Comparison of ENCODE assay signal across 20 cellular contexts in genomic region chr9:93080406-93080805, GRCh38. TPM values are rescaled to one million over a fixed set of nuclear protein-coding genes. Genes with fewer than 3 reads are reported as not detected.
DNase-seq lines count a peak whose midpoint lies in the region; ATAC-seq and TF ChIP-seq lines count a peak whose summit lies in the region.
"Had no signal": no experiment of that assay in that cellular context is flagged by ENCODE, and none has a peak within 500 bp of the region (broad histone marks: within the 10 kb centered on the region; RNA-seq: fewer than 3 reads in every experiment).

No MANE protein-coding gene starts in this region.

- H3K4me1 ChIP-seq in mucosa of descending colon (ENCODE audit: low read depth): no peaks in the 10 kb centered on the region
- no peaks in the 10 kb centered on the region for H3K4me1 ChIP-seq in tibial artery
- H3K4me1 ChIP-seq: body of pancreas, colonic mucosa, SJCRH30, vagina had no signal

- H3K36me3 ChIP-seq in mucosa of descending colon (ENCODE audit: low read depth) (no peaks in the 10 kb centered on the region), tibial artery (peaks cover 0 to 9% (median 0%) of the 10 kb centered on the region in 3 donors)
- H3K36me3 ChIP-seq: colonic mucosa, SJCRH30, vagina had no signal

- peaks cover 29% of the 10 kb centered on the region for H3K4me1 Mint-ChIP-seq in activated naive CD8-positive, alpha-beta T cell (ENCODE audit: low read depth)
- peaks cover 35% of the 10 kb centered on the region for H3K4me1 Mint-ChIP-seq in activated naive CD8-positive, alpha-beta T cell treated with anti-CD3 and anti-CD28 coated beads, Interleukin-2, amount 50 U/mL, for 24 hours
- H3K4me1 Mint-ChIP-seq in activated T-helper 2 cell treated with anti-CD3 and anti-CD28 coated beads, Interferon-gamma antibody, Interleukin-2, Interleukin-4, amounts not matched to agents 10 μg/mL and 5 μg/mL and 100 μg/mL, durations not matched to agents 14 hours and 24 hours and 36 hours (ENCODE audit: low read depth): peaks cover 15% of the 10 kb centered on the region

- H3K9me3 ChIP-seq in mucosa of descending colon (no peaks in the 10 kb centered on the region), tibial artery (no peaks in the 10 kb centered on the region)
- H3K9me3 ChIP-seq: body of pancreas, colonic mucosa, SJCRH30, vagina had no signal

- TF ChIP-seq CTCF in mucosa of descending colon (IDR thresholded peaks at IDR 0.05): no peak
- TF ChIP-seq CTCF in tibial artery (IDR thresholded peaks at IDR 0.05): no peak

- DNase-seq in activated naive CD8-positive, alpha-beta T cell treated with anti-CD3 and anti-CD28 coated beads, Interleukin-2, amount 50 U/mL, for 24 hours: no peak
- DNase-seq in activated T-helper 2 cell treated with anti-CD3 and anti-CD28 coated beads, Interferon-gamma antibody, Interleukin-2, Interleukin-4, amounts not matched to agents 10 μg/mL and 5 μg/mL and 100 μg/mL, durations not matched to agents 14 hours and 24 hours and 36 hours (ENCODE audit: low spot score): no peak
- DNase-seq in mucosa of descending colon (peak in 2 of 3 donors; percentile 4 to 23), tibial artery (peak; percentile 12 to 57), AML-193 (lab: John Stamatoyannopoulos, UW) (no peak)
- DNase-seq: activated CD4-positive, CD25-positive, alpha-beta regulatory T cell treated with anti-CD3 and anti-CD28 coated beads, Interleukin-2, amount 50 U/mL, for 72 hours; activated gamma-delta T cell treated with Interleukin-2 at 50 U/mL for 16 hours; foreskin melanocyte; NCI-H1417 treated with DMSO at 0.1 percent for 48 hours; NCI-H2171 treated with DMSO at 0.1 percent for 48 hours; NCI-H774; PC-3 had no signal

- H3K27me3 Mint-ChIP-seq in activated naive CD8-positive, alpha-beta T cell: no peaks in the 10 kb centered on the region
- H3K27me3 Mint-ChIP-seq in activated naive CD8-positive, alpha-beta T cell treated with anti-CD3 and anti-CD28 coated beads, Interleukin-2, amount 50 U/mL, for 24 hours: no peaks in the 10 kb centered on the region
- no peaks in the 10 kb centered on the region for H3K27me3 Mint-ChIP-seq in activated T-helper 2 cell treated with anti-CD3 and anti-CD28 coated beads, Interferon-gamma antibody, Interleukin-2, Interleukin-4, amounts not matched to agents 10 μg/mL and 5 μg/mL and 100 μg/mL, durations not matched to agents 14 hours and 24 hours and 36 hours (ENCODE audit: low read depth)

- intact Hi-C loops in activated T-helper 2 cell treated with anti-CD3 and anti-CD28 coated beads, Interferon-gamma antibody, Interleukin-2, Interleukin-4, amounts not matched to agents 10 μg/mL and 5 μg/mL and 100 μg/mL, durations not matched to agents 14 hours and 24 hours and 36 hours (cut with micrococcal nuclease): no loop called here
- intact Hi-C loops in mucosa of descending colon (cut with DNase I, micrococcal nuclease) (no loop called here), tibial artery (cut with DNase I; ENCODE audit: low total_unique reads) (no loop called here)

- peaks cover 5% of the 10 kb centered on the region for H3K36me3 Mint-ChIP-seq in activated naive CD8-positive, alpha-beta T cell
- peaks cover 20% of the 10 kb centered on the region for H3K36me3 Mint-ChIP-seq in activated naive CD8-positive, alpha-beta T cell treated with anti-CD3 and anti-CD28 coated beads, Interleukin-2, amount 50 U/mL, for 24 hours (ENCODE audit: low read depth)
- peaks cover 54% of the 10 kb centered on the region for H3K36me3 Mint-ChIP-seq in activated T-helper 2 cell treated with anti-CD3 and anti-CD28 coated beads, Interferon-gamma antibody, Interleukin-2, Interleukin-4, amounts not matched to agents 10 μg/mL and 5 μg/mL and 100 μg/mL, durations not matched to agents 14 hours and 24 hours and 36 hours (ENCODE audit: low read depth)

- H3K4me3 ChIP-seq in mucosa of descending colon (no peak overlapping the region), tibial artery (no peak overlapping the region)
- H3K4me3 ChIP-seq: body of pancreas, colonic mucosa, SJCRH30, vagina had no signal

- H3K27me3 ChIP-seq in tibial artery: no peaks in the 10 kb centered on the region
- H3K27me3 ChIP-seq: body of pancreas, colonic mucosa, SJCRH30, vagina had no signal

- H3K9me3 Mint-ChIP-seq in activated naive CD8-positive, alpha-beta T cell (ENCODE audit: low read depth): no peaks in the 10 kb centered on the region
- peaks cover under 1% of the 10 kb centered on the region for H3K9me3 Mint-ChIP-seq in activated naive CD8-positive, alpha-beta T cell treated with anti-CD3 and anti-CD28 coated beads, Interleukin-2, amount 50 U/mL, for 24 hours
- peaks cover 4% of the 10 kb centered on the region for H3K9me3 Mint-ChIP-seq in activated T-helper 2 cell treated with anti-CD3 and anti-CD28 coated beads, Interferon-gamma antibody, Interleukin-2, Interleukin-4, amounts not matched to agents 10 μg/mL and 5 μg/mL and 100 μg/mL, durations not matched to agents 14 hours and 24 hours and 36 hours

- no peak for ATAC-seq in activated naive CD8-positive, alpha-beta T cell treated with anti-CD3 and anti-CD28 coated beads, Interleukin-2, amount 50 U/mL, for 24 hours
- no peak for ATAC-seq in mucosa of descending colon
- ATAC-seq in esophagus mucosa: no peak
- ATAC-seq: body of pancreas, PC-3 had no signal

- peak overlapping the region; percentile 42 for H3K27ac Mint-ChIP-seq in activated naive CD8-positive, alpha-beta T cell
- no peak overlapping the region for H3K27ac Mint-ChIP-seq in activated naive CD8-positive, alpha-beta T cell treated with anti-CD3 and anti-CD28 coated beads, Interleukin-2, amount 50 U/mL, for 24 hours
- H3K27ac Mint-ChIP-seq in activated T-helper 2 cell treated with anti-CD3 and anti-CD28 coated beads, Interferon-gamma antibody, Interleukin-2, Interleukin-4, amounts not matched to agents 10 μg/mL and 5 μg/mL and 100 μg/mL, durations not matched to agents 14 hours and 24 hours and 36 hours: peak overlapping the region; percentile 42

- no peak overlapping the region for H3K4me3 Mint-ChIP-seq in activated naive CD8-positive, alpha-beta T cell
- no peak overlapping the region for H3K4me3 Mint-ChIP-seq in activated naive CD8-positive, alpha-beta T cell treated with anti-CD3 and anti-CD28 coated beads, Interleukin-2, amount 50 U/mL, for 24 hours
- H3K4me3 Mint-ChIP-seq in activated T-helper 2 cell treated with anti-CD3 and anti-CD28 coated beads, Interferon-gamma antibody, Interleukin-2, Interleukin-4, amounts not matched to agents 10 μg/mL and 5 μg/mL and 100 μg/mL, durations not matched to agents 14 hours and 24 hours and 36 hours (ENCODE audit: low read depth): no peak overlapping the region

- no peak overlapping the region for H3K27ac ChIP-seq in tibial artery
- H3K27ac ChIP-seq: body of pancreas, colonic mucosa, epithelial cell of prostate, SJCRH30, vagina had no signal

RNA-seq across cellular contexts. Expression of gene CARD19, which starts 15.6 kb away (rescaled TPM):
- 52.6 and 57.2 TPM in 2 replicates for total RNA-seq in activated T-helper 2 cell treated with anti-CD3 and anti-CD28 coated beads, Interferon-gamma antibody, Interleukin-2, Interleukin-4, amounts not matched to agents 10 μg/mL and 5 μg/mL and 100 μg/mL, durations not matched to agents 14 hours and 24 hours and 36 hours
- total RNA-seq in mucosa of descending colon: 10 to 100 TPM; 39.1 to 47.8 (median 44.2) TPM
- 19.9 TPM for total RNA-seq in esophagus mucosa

RNA-seq across cellular contexts. Expression of gene SUSD3, which starts 21.9 kb away (rescaled TPM):
- 29.7 and 36.4 TPM in 2 replicates for total RNA-seq in activated T-helper 2 cell treated with anti-CD3 and anti-CD28 coated beads, Interferon-gamma antibody, Interleukin-2, Interleukin-4, amounts not matched to agents 10 μg/mL and 5 μg/mL and 100 μg/mL, durations not matched to agents 14 hours and 24 hours and 36 hours
- total RNA-seq in mucosa of descending colon (1 to 10 TPM; 1.2 to 2.5 (median 1.8) TPM), esophagus mucosa (0.96 TPM)
- total RNA-seq: H4, SJCRH30 had no signal

RNA-seq across cellular contexts. Expression of gene NINJ1, which starts 53.6 kb away (rescaled TPM):
- total RNA-seq in activated T-helper 2 cell treated with anti-CD3 and anti-CD28 coated beads, Interferon-gamma antibody, Interleukin-2, Interleukin-4, amounts not matched to agents 10 μg/mL and 5 μg/mL and 100 μg/mL, durations not matched to agents 14 hours and 24 hours and 36 hours: 113 and 114 TPM in 2 replicates
- total RNA-seq in mucosa of descending colon (10 to 100 TPM; 19.5 to 68.9 (median 23.2) TPM), esophagus mucosa (16.9 TPM)

Comparison
In these comparisons a context has a peak if more than half of its experiments do, and no peak if none do; other contexts are left out.
1. DNase-seq: peak in mucosa of descending colon (2 of 3) and tibial artery (2 of 2); none in activated naive CD8-positive, alpha-beta T cell treated with anti-CD3 and anti-CD28 coated beads, Interleukin-2, amount 50 U/mL, for 24 hours (single experiment), activated T-helper 2 cell treated with anti-CD3 and anti-CD28 coated beads, Interferon-gamma antibody, Interleukin-2, Interleukin-4, amounts not matched to agents 10 μg/mL and 5 μg/mL and 100 μg/mL, durations not matched to agents 14 hours and 24 hours and 36 hours (single experiment) and AML-193 (0 of 2).